In genomic region chr9:27273186-27273585, GRCh38 we compare ENCODE assay signal across 34 cellular contexts. TPM values are rescaled to one million over a fixed set of nuclear protein-coding genes. Genes with fewer than 3 reads are reported as not detected.
"Had no signal": no experiment of that assay in that cellular context is flagged by ENCODE, and none has a peak within 500 bp of the region (broad histone marks: within the 10 kb centered on the region; RNA-seq: fewer than 3 reads in every experiment).

No MANE protein-coding gene starts in this region.

- H3K36me3 ChIP-seq: ascending aorta, breast epithelium, cardiac muscle cell, colonic mucosa, esophagus squamous epithelium, gastroesophageal sphincter had no signal

- H3K36me3 Mint-ChIP-seq: activated naive CD4-positive, alpha-beta T cell treated with anti-CD3 and anti-CD28 coated beads, Interleukin-2, amount 10 ng/mL, durations not matched to agents 7 days and 5 days; activated naive CD4-positive, alpha-beta T cell treated with anti-CD3 and anti-CD28 coated beads, Interleukin-2, amount 50 U/mL, for 72 hours; activated naive CD8-positive, alpha-beta T cell treated with anti-CD3 and anti-CD28 coated beads, Interleukin-2, amount 10 ng/mL, durations not matched to agents 7 days and 5 days; brain had no signal

- ATAC-seq: activated CD4-positive, alpha-beta T cell treated with anti-CD3 and anti-CD28 coated beads for 36 hours; activated naive CD4-positive, alpha-beta T cell treated with anti-CD3 and anti-CD28 coated beads, Interleukin-2, amount 50 U/mL, for 72 hours; activated T-cell treated with anti-CD3 and anti-CD28 coated beads, Interleukin-2, amount 50 U/mL, for 72 hours; gastroesophageal sphincter had no signal

- H3K4me1 ChIP-seq: ascending aorta, breast epithelium, colonic mucosa had no signal

- H3K9me3 Mint-ChIP-seq: activated CD4-positive, alpha-beta memory T cell treated with anti-CD3 and anti-CD28 coated beads, Interleukin-2, amount 10 ng/mL, durations not matched to agents 7 days and 5 days; activated CD4-positive, alpha-beta T cell treated with anti-CD3 and anti-CD28 coated beads, Interleukin-2, amount 10 ng/mL, durations not matched to agents 24 days and 14 days; activated naive CD4-positive, alpha-beta T cell treated with anti-CD3 and anti-CD28 coated beads, Interleukin-2, amount 10 ng/mL, durations not matched to agents 7 days and 5 days; activated naive CD4-positive, alpha-beta T cell treated with anti-CD3 and anti-CD28 coated beads, Interleukin-2, amount 50 U/mL, for 72 hours; activated naive CD8-positive, alpha-beta T cell treated with anti-CD3 and anti-CD28 coated beads, Interleukin-2, amount 10 ng/mL, durations not matched to agents 7 days and 5 days; activated T-cell treated with anti-CD3 and anti-CD28 coated beads, Interleukin-2, amount 50 U/mL, for 24 hours; activated T-cell treated with anti-CD3 and anti-CD28 coated beads, Interleukin-2, amount 50 U/mL, for 72 hours; brain had no signal

- H3K4me1 Mint-ChIP-seq: activated CD4-positive, alpha-beta memory T cell treated with anti-CD3 and anti-CD28 coated beads, Interleukin-2, amount 10 ng/mL, durations not matched to agents 7 days and 5 days; activated CD4-positive, alpha-beta T cell treated with anti-CD3 and anti-CD28 coated beads for 36 hours; activated naive CD4-positive, alpha-beta T cell treated with anti-CD3 and anti-CD28 coated beads, Interleukin-2, amount 10 ng/mL, durations not matched to agents 7 days and 5 days; activated naive CD8-positive, alpha-beta T cell treated with anti-CD3 and anti-CD28 coated beads, Interleukin-2, amount 10 ng/mL, durations not matched to agents 7 days and 5 days had no signal

- H3K27me3 ChIP-seq: ascending aorta, breast epithelium, cardiac muscle cell, colonic mucosa, esophagus squamous epithelium, gastroesophageal sphincter had no signal

- DNase-seq: activated CD4-positive, alpha-beta memory T cell treated with anti-CD3 and anti-CD28 coated beads, Interleukin-2, amount 10 ng/mL, durations not matched to agents 7 days and 5 days; activated CD4-positive, alpha-beta T cell treated with anti-CD3 and anti-CD28 coated beads for 36 hours; activated CD4-positive, alpha-beta T cell treated with anti-CD3 and anti-CD28 coated beads, Interleukin-2, amount 10 ng/mL, durations not matched to agents 24 days and 14 days; activated CD4-positive, alpha-beta T cell treated with anti-CD3 and anti-CD28 coated beads, Interleukin-2, amount 50 U/mL, for 4 hours; activated CD4-positive, CD25-positive, alpha-beta regulatory T cell; activated CD4-positive, CD25-positive, alpha-beta regulatory T cell treated with anti-CD3 and anti-CD28 coated beads, Interleukin-2, amount 50 U/mL, for 72 hours; activated CD8-positive, alpha-beta memory T cell treated with anti-CD3 and anti-CD28 coated beads, Interleukin-2, amount 50 U/mL, for 48 hours; activated gamma-delta T cell; activated naive CD4-positive, alpha-beta T cell; activated naive CD4-positive, alpha-beta T cell treated with anti-CD3 and anti-CD28 coated beads, Interleukin-2, amount 10 ng/mL, durations not matched to agents 7 days and 5 days; activated naive CD8-positive, alpha-beta T cell treated with anti-CD3 and anti-CD28 coated beads, Interleukin-2, amount 10 ng/mL, durations not matched to agents 7 days and 5 days; activated T-cell treated with anti-CD3 and anti-CD28 coated beads for 4 hours; activated T-cell treated with anti-CD3 and anti-CD28 coated beads, Interleukin-2, amount 50 U/mL, for 24 hours; activated T-cell treated with anti-CD3 and anti-CD28 coated beads, Interleukin-2, amount 50 U/mL, for 72 hours; central memory CD4-positive, alpha-beta T cell; cerebellar nuclear complex; colonic mucosa; effector CD8-positive, alpha-beta T cell; esophagus squamous epithelium; foreskin melanocyte; T-helper 2 cell had no signal

- H3K9me3 ChIP-seq: ascending aorta, breast epithelium, colonic mucosa, esophagus squamous epithelium, gastroesophageal sphincter had no signal

- H3K4me3 Mint-ChIP-seq: activated CD4-positive, alpha-beta memory T cell treated with anti-CD3 and anti-CD28 coated beads, Interleukin-2, amount 10 ng/mL, durations not matched to agents 7 days and 5 days; activated CD4-positive, alpha-beta T cell treated with anti-CD3 and anti-CD28 coated beads for 36 hours; activated CD4-positive, alpha-beta T cell treated with anti-CD3 and anti-CD28 coated beads, Interleukin-2, amount 10 ng/mL, durations not matched to agents 24 days and 14 days; activated naive CD4-positive, alpha-beta T cell treated with anti-CD3 and anti-CD28 coated beads, Interleukin-2, amount 10 ng/mL, durations not matched to agents 7 days and 5 days; activated naive CD8-positive, alpha-beta T cell treated with anti-CD3 and anti-CD28 coated beads, Interleukin-2, amount 10 ng/mL, durations not matched to agents 7 days and 5 days; activated T-cell treated with anti-CD3 and anti-CD28 coated beads, Interleukin-2, amount 50 U/mL, for 24 hours; activated T-cell treated with anti-CD3 and anti-CD28 coated beads, Interleukin-2, amount 50 U/mL, for 72 hours; brain had no signal

- H3K27ac ChIP-seq: ascending aorta, breast epithelium, cardiac muscle cell, colonic mucosa, epithelial cell of prostate, esophagus squamous epithelium, gastroesophageal sphincter had no signal

- H3K27me3 Mint-ChIP-seq: activated T-cell treated with anti-CD3 and anti-CD28 coated beads, Interleukin-2, amount 50 U/mL, for 24 hours; brain had no signal

- H3K27ac Mint-ChIP-seq: activated CD4-positive, alpha-beta memory T cell treated with anti-CD3 and anti-CD28 coated beads, Interleukin-2, amount 10 ng/mL, durations not matched to agents 7 days and 5 days; activated CD4-positive, alpha-beta T cell treated with anti-CD3 and anti-CD28 coated beads for 36 hours; activated CD4-positive, alpha-beta T cell treated with anti-CD3 and anti-CD28 coated beads, Interleukin-2, amount 10 ng/mL, durations not matched to agents 24 days and 14 days; activated naive CD4-positive, alpha-beta T cell treated with anti-CD3 and anti-CD28 coated beads, Interleukin-2, amount 10 ng/mL, durations not matched to agents 7 days and 5 days; activated naive CD4-positive, alpha-beta T cell treated with anti-CD3 and anti-CD28 coated beads, Interleukin-2, amount 50 U/mL, for 72 hours; activated naive CD8-positive, alpha-beta T cell treated with anti-CD3 and anti-CD28 coated beads, Interleukin-2, amount 10 ng/mL, durations not matched to agents 7 days and 5 days; activated T-cell treated with anti-CD3 and anti-CD28 coated beads, Interleukin-2, amount 50 U/mL, for 24 hours; activated T-cell treated with anti-CD3 and anti-CD28 coated beads, Interleukin-2, amount 50 U/mL, for 72 hours; brain had no signal

- H3K4me3 ChIP-seq: ascending aorta, breast epithelium, cardiac muscle cell, colonic mucosa, esophagus squamous epithelium, gastroesophageal sphincter had no signal

RNA-seq across cellular contexts. Expression of gene EQTN, which starts 23.8 kb away (rescaled TPM):
- total RNA-seq: activated CD4-positive, alpha-beta memory T cell treated with anti-CD3 and anti-CD28 coated beads, Interleukin-2, amount 10 ng/mL, durations not matched to agents 7 days and 5 days; activated CD4-positive, alpha-beta T cell treated with anti-CD3 and anti-CD28 coated beads for 36 hours; activated CD4-positive, alpha-beta T cell treated with anti-CD3 and anti-CD28 coated beads, Interleukin-2, amount 10 ng/mL, durations not matched to agents 24 days and 14 days; activated naive CD4-positive, alpha-beta T cell treated with anti-CD3 and anti-CD28 coated beads, Interleukin-2, amount 50 U/mL, for 72 hours; activated naive CD8-positive, alpha-beta T cell treated with anti-CD3 and anti-CD28 coated beads, Interleukin-2, amount 10 ng/mL, durations not matched to agents 7 days and 5 days; activated T-cell treated with anti-CD3 and anti-CD28 coated beads, Interleukin-2, amount 50 U/mL, for 72 hours; ascending aorta; cardiac muscle cell; endothelial cell of umbilical vein; esophagus squamous epithelium; fibroblast of lung; fibroblast of villous mesenchyme; glomerular endothelial cell; T-helper 1 cell treated with Interleukin-12 subunit alpha and Interleukin-12 subunit beta and Interleukin-4 antibody, amounts not matched to agents 30 ng/mL and 1 ng/mL, for 36 hours had no signal
- polyA plus RNA-seq: cardiac muscle cell, endothelial cell of umbilical vein, esophagus, fibroblast of lung had no signal
